In the genomic region with DNA sequence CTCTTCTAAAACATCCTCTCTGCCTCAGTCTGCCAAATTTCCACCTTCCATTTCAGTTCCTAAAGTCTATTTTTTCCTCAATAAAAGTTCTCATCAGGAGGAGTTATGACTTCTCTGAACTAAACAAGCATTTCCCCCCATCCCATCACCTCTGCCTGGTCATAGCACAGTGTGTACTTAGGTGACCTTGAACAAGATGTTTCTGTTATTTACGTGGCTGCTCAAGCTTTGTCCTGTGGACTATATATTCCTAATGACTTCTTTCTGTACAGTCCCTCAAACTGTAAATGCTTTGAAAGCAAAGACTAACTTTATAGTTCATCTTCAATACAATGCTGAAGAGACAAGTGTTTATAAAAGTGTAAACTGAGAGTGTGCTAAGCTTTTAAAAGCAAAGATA, we compare ENCODE assay signal across 19 cellular contexts.
DNase-seq lines count a peak whose midpoint lies in the region; ATAC-seq and TF ChIP-seq lines count a peak whose summit lies in the region.
"Had no signal": no experiment of that assay in that cellular context is flagged by ENCODE, and none has a peak within 500 bp of the region (broad histone marks: within the 10 kb centered on the region; RNA-seq: fewer than 3 reads in every experiment).

No MANE protein-coding gene starts in this region.

- TF ChIP-seq CTCF in adrenal gland (IDR thresholded peaks at IDR 0.05) = no peak
- no peak for TF ChIP-seq CTCF in esophagus muscularis mucosa (IDR thresholded peaks at IDR 0.05)
- TF ChIP-seq CTCF in lower lobe of right lung (IDR thresholded peaks at IDR 0.05) = no peak
- no peak for TF ChIP-seq CTCF in suprapubic skin (IDR thresholded peaks at IDR 0.05)
- TF ChIP-seq CTCF in endothelial cell (IDR thresholded peaks at IDR 0.05; ENCODE audit: unreplicated experiment) = no peak

- no peak overlapping the region for H3K27ac Mint-ChIP-seq in endothelial cell (ENCODE audit: unreplicated experiment)
- H3K27ac Mint-ChIP-seq: activated B cell treated with CpG ODN at 0.5 μM for 24 hours, endodermal cell had no signal

- no peak for ATAC-seq in lower lobe of right lung
- ATAC-seq in HG02870 (IDR thresholded peaks at IDR 0.05; ENCODE audit: unreplicated experiment) = no peak

- H3K4me1 Mint-ChIP-seq in endothelial cell (ENCODE audit: unreplicated experiment) = peaks cover 4% of the 10 kb centered on the region

- H3K9me3 ChIP-seq in adrenal gland (replicated peaks in 1 of 3) (no peaks in the 10 kb centered on the region), esophagus muscularis mucosa (no peaks in the 10 kb centered on the region), lower lobe of right lung (no peaks in the 10 kb centered on the region), suprapubic skin (no peaks in the 10 kb centered on the region)
- H3K9me3 ChIP-seq: BE2C, Peyer's patch had no signal

- DNase-seq in adrenal gland = no peak
- no peak for DNase-seq in esophagus muscularis mucosa (ENCODE audit: extremely low spot score)
- DNase-seq in lower lobe of right lung = no peak
- no peak for DNase-seq in suprapubic skin (ENCODE audit: low spot score in 2 of 2)
- DNase-seq in GM03348 (ENCODE audit: low spot score) = no peak
- DNase-seq in endothelial cell (ENCODE audit: low spot score) = no peak
- DNase-seq in HuH-7.5 (ENCODE audit: low spot score) = no peak
- DNase-seq: activated B cell treated with CpG ODN at 0.5 μM for 24 hours; activated gamma-delta T cell treated with Interleukin-2 at 50 U/mL for 16 hours; BE2C; DMS153; endodermal cell; NCI-H2029 treated with DMSO at 0.1 percent for 48 hours; NCI-H69; Peyer's patch; retina; stimulated activated CD4-positive, alpha-beta T cell treated with anti-CD3 and anti-CD28 coated beads, Interleukin-2, amount 100 ng/mL, for 24 hours had no signal

- H3K27ac ChIP-seq in adrenal gland (peak overlapping the region; percentile 27 to 86 (median 68)), esophagus muscularis mucosa (replicated peaks in 1 of 4) (peak overlapping the region; percentile 64 to 71 (median 68)), lower lobe of right lung (peak overlapping the region; percentile 47), suprapubic skin (peak overlapping the region; percentile 58)
- H3K27ac ChIP-seq: GM23248, Peyer's patch had no signal

- H3K4me1 ChIP-seq in adrenal gland (replicated peaks in 1 of 2) (peaks cover 37 to 57% of the 10 kb centered on the region in 2 donors), esophagus muscularis mucosa (peaks cover 55 to 60% (median 57%) of the 10 kb centered on the region in 4 donors), lower lobe of right lung (peaks cover 40% of the 10 kb centered on the region), suprapubic skin (peaks cover 44% of the 10 kb centered on the region)
- H3K4me1 ChIP-seq: BE2C had no signal

- H3K9me3 Mint-ChIP-seq in endothelial cell (ENCODE audit: unreplicated experiment) = no peaks in the 10 kb centered on the region
- H3K9me3 Mint-ChIP-seq: endodermal cell had no signal

- H3K27me3 ChIP-seq in adrenal gland (no peaks in the 10 kb centered on the region), esophagus muscularis mucosa (no peaks in the 10 kb centered on the region), lower lobe of right lung (ENCODE audit: low read depth) (no peaks in the 10 kb centered on the region), suprapubic skin (no peaks in the 10 kb centered on the region)
- H3K27me3 ChIP-seq: BE2C, Peyer's patch had no signal

- no peak overlapping the region for H3K4me3 ChIP-seq in adrenal gland
- no peak overlapping the region for H3K4me3 ChIP-seq in esophagus muscularis mucosa
- H3K4me3 ChIP-seq in lower lobe of right lung = no peak overlapping the region
- H3K4me3 ChIP-seq in suprapubic skin = no peak overlapping the region
- H3K4me3 ChIP-seq: GM23248, Peyer's patch had no signal

- intact Hi-C loops in adrenal gland (cut with DNase I) = no loop called here
- intact Hi-C loops in esophagus muscularis mucosa (cut with DNase I) = no loop called here
- intact Hi-C loops in lower lobe of right lung (cut with DNase I) = no loop called here

- no peaks in the 10 kb centered on the region for H3K36me3 Mint-ChIP-seq in endothelial cell (ENCODE audit: low read depth, unreplicated experiment)

- TF ChIP-seq POLR2A in adrenal gland (IDR thresholded peaks at IDR 0.05) (no peak), esophagus muscularis mucosa (IDR thresholded peaks at IDR 0.05; ENCODE audit: low read depth) (no peak), suprapubic skin (IDR thresholded peaks at IDR 0.05) (no peak)

- no peak overlapping the region for H3K4me3 Mint-ChIP-seq in endothelial cell (ENCODE audit: unreplicated experiment)
- H3K4me3 Mint-ChIP-seq: activated B cell treated with CpG ODN at 0.5 μM for 24 hours, endodermal cell had no signal

- 4 to 33% (median 12%) methylated on average over 1 of the region's 1 CpG for WGBS in adrenal gland, 4 donors
- 28% methylated on average over 1 of the region's 1 CpG for WGBS in esophagus muscularis mucosa
- WGBS in suprapubic skin = 70% methylated on average over 1 of the region's 1 CpG

- TF ChIP-seq EP300 in esophagus muscularis mucosa (IDR thresholded peaks at IDR 0.05) = no peak
- no peak for TF ChIP-seq EP300 in suprapubic skin (IDR thresholded peaks at IDR 0.05)

- peaks cover under 1% of the 10 kb centered on the region for H3K27me3 Mint-ChIP-seq in endothelial cell (ENCODE audit: unreplicated experiment)
- H3K27me3 Mint-ChIP-seq: activated B cell treated with CpG ODN at 0.5 μM for 24 hours had no signal

- no peaks in the 10 kb centered on the region for H3K36me3 ChIP-seq in adrenal gland (replicated peaks in 1 of 2)
- no peaks in the 10 kb centered on the region for H3K36me3 ChIP-seq in esophagus muscularis mucosa
- no peaks in the 10 kb centered on the region for H3K36me3 ChIP-seq in lower lobe of right lung
- no peaks in the 10 kb centered on the region for H3K36me3 ChIP-seq in suprapubic skin
- H3K36me3 ChIP-seq: BE2C, Peyer's patch had no signal
